ENCODE assay signal across 1 cellular context in the genomic region with DNA sequence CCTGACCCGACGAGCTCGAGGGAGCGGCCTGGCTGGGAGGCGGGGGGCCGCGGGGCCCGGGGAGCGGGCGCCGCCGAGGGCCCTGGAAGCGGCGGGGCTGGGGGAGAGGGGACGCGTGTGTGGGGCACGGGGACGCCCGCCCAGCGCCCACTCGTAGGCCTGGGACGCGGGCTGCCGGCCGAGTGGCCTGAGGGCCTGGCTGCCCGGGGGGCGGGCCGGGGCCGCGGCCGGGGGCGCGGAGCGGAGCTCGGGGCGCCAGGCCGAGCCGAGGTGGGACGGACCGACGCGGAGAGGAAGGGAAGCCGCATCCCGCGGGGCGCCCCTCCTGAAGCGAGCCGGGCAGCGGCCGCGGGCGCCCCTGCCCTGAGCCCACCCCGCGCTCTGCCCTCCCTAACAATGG.
TF ChIP-seq lines count a peak whose summit lies in the region.

No MANE protein-coding gene starts in this region.

TF ChIP-seq in HepG2, 621 proteins besides CTCF, POLR2A, EP300 and RAD21 (continued from another document):
- TF ChIP-seq, protein P1, sequence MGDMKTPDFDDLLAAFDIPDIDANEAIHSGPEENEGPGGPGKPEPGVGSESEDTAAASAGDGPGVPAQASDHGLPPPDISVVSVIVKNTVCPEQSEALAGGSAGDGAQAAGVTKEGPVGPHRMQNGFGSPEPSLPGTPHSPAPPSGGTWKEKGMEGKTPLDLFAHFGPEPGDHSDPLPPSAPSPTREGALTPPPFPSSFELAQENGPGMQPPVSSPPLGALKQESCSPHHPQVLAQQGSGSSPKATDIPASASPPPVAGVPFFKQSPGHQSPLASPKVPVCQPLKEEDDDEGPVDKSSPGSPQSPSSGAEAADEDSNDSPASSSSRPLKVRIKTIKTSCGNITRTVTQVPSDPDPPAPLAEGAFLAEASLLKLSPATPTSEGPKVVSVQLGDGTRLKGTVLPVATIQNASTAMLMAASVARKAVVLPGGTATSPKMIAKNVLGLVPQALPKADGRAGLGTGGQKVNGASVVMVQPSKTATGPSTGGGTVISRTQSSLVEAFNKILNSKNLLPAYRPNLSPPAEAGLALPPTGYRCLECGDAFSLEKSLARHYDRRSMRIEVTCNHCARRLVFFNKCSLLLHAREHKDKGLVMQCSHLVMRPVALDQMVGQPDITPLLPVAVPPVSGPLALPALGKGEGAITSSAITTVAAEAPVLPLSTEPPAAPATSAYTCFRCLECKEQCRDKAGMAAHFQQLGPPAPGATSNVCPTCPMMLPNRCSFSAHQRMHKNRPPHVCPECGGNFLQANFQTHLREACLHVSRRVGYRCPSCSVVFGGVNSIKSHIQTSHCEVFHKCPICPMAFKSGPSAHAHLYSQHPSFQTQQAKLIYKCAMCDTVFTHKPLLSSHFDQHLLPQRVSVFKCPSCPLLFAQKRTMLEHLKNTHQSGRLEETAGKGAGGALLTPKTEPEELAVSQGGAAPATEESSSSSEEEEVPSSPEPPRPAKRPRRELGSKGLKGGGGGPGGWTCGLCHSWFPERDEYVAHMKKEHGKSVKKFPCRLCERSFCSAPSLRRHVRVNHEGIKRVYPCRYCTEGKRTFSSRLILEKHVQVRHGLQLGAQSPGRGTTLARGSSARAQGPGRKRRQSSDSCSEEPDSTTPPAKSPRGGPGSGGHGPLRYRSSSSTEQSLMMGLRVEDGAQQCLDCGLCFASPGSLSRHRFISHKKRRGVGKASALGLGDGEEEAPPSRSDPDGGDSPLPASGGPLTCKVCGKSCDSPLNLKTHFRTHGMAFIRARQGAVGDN (CRISPR knock-in tag; IDR thresholded peaks at IDR 0.05): peak; percentile 28; the same call in 1 of the 2 replicates
